20 cellular contexts compared by ENCODE assay signal in genomic region chr4:60746172-60746571, GRCh38.
"Had no signal": no experiment of that assay in that cellular context is flagged by ENCODE, and none has a peak within 500 bp of the region (broad histone marks: within the 10 kb centered on the region; RNA-seq: fewer than 3 reads in every experiment).

No MANE protein-coding gene starts in this region.

- H3K4me3 ChIP-seq: SJSA1, SK-N-MC had no signal

- FAIRE-seq: HTR-8/SVneo, RCC 7860 had no signal

- H3K27ac ChIP-seq: SJSA1, SK-N-MC had no signal

- H3K27me3 ChIP-seq: SJSA1 had no signal

- H3K4me1 ChIP-seq: SJSA1 had no signal

- H3K36me3 ChIP-seq: SJSA1 had no signal

- DNase-seq: KBM-7, NCI-H1092, NCI-H1105 treated with DMSO at 0.1 percent for 48 hours, NCI-H1417 treated with DMSO at 0.1 percent for 48 hours, NCI-H146, NCI-H1694 treated with DMSO at 0.1 percent for 48 hours, NCI-H1930, NCI-H2081, NCI-H2107, NCI-H2227 treated with DMSO at 0.1 percent for 48 hours, NCI-H524, NCI-H526 treated with DMSO at 0.1 percent for 48 hours, NCI-H748 treated with DMSO at 0.1 percent for 48 hours, Right ventricle myocardium superior, RPMI8226, SIG-M5 had no signal
